ENCODE assay signal across 2 cellular contexts in the genomic region with DNA sequence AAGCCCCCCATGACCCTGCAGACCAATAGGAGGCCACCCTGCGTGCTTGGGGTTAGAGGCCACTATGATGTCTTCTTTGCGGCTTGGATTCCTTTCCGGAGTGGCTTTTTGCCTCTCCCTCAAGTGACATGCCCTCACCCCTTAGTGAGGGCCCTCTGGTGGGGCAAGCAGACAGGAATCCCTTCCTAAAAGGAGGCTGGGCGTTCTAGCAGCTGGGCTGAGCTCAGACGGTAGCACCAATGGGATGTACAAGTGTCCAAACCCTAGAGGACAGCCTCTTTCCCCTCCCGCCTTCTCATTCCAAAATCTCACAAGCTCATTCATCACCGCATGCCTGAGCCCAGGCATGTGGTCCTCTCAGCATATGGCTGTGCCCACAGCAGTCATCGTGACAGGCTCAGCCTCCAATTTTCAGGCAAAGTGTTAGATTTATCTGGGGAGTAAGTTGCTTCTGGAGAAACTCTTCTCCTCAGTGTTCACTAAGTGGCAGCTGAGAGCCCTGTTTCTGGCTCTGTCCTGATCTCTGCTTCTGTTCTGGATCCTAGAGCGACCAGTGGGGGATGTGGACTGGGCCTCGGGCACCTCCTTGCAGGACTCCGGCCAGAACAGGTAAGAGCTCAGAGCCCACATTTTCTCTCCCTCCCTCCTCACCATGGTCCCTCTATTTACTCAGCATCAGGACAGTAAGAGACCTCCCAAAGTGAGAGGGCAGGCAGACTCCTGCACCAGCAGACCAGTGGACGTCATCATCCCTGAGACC.
TF ChIP-seq lines count a peak whose summit lies in the region.

No MANE protein-coding gene starts in this region.

TF ChIP-seq in IMR-90, 13 proteins besides CTCF, POLR2A, EP300 and RAD21:
- TF ChIP-seq RFX5 (IDR thresholded peaks at IDR 0.05; ENCODE audit: low read depth, low read length) (no peak), MXI1 (IDR thresholded peaks at IDR 0.05; ENCODE audit: borderline replicate concordance, low read depth, low read length) (no peak), NFE2L2 (IDR thresholded peaks at IDR 0.05; ENCODE audit: low read depth, low read length) (no peak), MAZ (IDR thresholded peaks at IDR 0.05; ENCODE audit: borderline replicate concordance, low read depth, low read length) (no peak), CHD1 (IDR thresholded peaks at IDR 0.05; ENCODE audit: low read depth, low read length) (no peak), MAFK (IDR thresholded peaks at IDR 0.05; ENCODE audit: low read depth, low read length) (no peak), BHLHE40 (IDR thresholded peaks at IDR 0.05; ENCODE audit: low read depth, low read length) (no peak), SMC3 (IDR thresholded peaks at IDR 0.05; ENCODE audit: low read depth, low read length) (no peak), FOS (IDR thresholded peaks at IDR 0.05; ENCODE audit: low read depth, low read length) (no peak), CEBPB (IDR thresholded peaks at IDR 0.05; ENCODE audit: low read depth, low read length) (no peak), RCOR1 (IDR thresholded peaks at IDR 0.05; ENCODE audit: insufficient replicate concordance, low read length) (no peak)
- TF ChIP-seq, protein P1, sequence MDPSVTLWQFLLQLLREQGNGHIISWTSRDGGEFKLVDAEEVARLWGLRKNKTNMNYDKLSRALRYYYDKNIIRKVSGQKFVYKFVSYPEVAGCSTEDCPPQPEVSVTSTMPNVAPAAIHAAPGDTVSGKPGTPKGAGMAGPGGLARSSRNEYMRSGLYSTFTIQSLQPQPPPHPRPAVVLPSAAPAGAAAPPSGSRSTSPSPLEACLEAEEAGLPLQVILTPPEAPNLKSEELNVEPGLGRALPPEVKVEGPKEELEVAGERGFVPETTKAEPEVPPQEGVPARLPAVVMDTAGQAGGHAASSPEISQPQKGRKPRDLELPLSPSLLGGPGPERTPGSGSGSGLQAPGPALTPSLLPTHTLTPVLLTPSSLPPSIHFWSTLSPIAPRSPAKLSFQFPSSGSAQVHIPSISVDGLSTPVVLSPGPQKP (IDR thresholded peaks at IDR 0.05; ENCODE audit: borderline replicate concordance, low read depth, low read length): no peak
- TF ChIP-seq, protein P2, sequence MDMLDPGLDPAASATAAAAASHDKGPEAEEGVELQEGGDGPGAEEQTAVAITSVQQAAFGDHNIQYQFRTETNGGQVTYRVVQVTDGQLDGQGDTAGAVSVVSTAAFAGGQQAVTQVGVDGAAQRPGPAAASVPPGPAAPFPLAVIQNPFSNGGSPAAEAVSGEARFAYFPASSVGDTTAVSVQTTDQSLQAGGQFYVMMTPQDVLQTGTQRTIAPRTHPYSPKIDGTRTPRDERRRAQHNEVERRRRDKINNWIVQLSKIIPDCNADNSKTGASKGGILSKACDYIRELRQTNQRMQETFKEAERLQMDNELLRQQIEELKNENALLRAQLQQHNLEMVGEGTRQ (IDR thresholded peaks at IDR 0.05; ENCODE audit: low read depth, low read length): no peak

TF ChIP-seq in WTC11, 78 proteins besides CTCF, POLR2A, EP300 and RAD21:
- no peak for TF ChIP-seq CBFB (CRISPR knock-in tag; IDR thresholded peaks at IDR 0.05; ENCODE audit: low read depth)
- TF ChIP-seq EMX1 (CRISPR knock-in tag; IDR thresholded peaks at IDR 0.05): no peak
- TF ChIP-seq, protein P3, sequence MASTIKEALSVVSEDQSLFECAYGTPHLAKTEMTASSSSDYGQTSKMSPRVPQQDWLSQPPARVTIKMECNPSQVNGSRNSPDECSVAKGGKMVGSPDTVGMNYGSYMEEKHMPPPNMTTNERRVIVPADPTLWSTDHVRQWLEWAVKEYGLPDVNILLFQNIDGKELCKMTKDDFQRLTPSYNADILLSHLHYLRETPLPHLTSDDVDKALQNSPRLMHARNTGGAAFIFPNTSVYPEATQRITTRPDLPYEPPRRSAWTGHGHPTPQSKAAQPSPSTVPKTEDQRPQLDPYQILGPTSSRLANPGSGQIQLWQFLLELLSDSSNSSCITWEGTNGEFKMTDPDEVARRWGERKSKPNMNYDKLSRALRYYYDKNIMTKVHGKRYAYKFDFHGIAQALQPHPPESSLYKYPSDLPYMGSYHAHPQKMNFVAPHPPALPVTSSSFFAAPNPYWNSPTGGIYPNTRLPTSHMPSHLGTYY (CRISPR knock-in tag; IDR thresholded peaks at IDR 0.05): no peak
- TF ChIP-seq, protein P4, sequence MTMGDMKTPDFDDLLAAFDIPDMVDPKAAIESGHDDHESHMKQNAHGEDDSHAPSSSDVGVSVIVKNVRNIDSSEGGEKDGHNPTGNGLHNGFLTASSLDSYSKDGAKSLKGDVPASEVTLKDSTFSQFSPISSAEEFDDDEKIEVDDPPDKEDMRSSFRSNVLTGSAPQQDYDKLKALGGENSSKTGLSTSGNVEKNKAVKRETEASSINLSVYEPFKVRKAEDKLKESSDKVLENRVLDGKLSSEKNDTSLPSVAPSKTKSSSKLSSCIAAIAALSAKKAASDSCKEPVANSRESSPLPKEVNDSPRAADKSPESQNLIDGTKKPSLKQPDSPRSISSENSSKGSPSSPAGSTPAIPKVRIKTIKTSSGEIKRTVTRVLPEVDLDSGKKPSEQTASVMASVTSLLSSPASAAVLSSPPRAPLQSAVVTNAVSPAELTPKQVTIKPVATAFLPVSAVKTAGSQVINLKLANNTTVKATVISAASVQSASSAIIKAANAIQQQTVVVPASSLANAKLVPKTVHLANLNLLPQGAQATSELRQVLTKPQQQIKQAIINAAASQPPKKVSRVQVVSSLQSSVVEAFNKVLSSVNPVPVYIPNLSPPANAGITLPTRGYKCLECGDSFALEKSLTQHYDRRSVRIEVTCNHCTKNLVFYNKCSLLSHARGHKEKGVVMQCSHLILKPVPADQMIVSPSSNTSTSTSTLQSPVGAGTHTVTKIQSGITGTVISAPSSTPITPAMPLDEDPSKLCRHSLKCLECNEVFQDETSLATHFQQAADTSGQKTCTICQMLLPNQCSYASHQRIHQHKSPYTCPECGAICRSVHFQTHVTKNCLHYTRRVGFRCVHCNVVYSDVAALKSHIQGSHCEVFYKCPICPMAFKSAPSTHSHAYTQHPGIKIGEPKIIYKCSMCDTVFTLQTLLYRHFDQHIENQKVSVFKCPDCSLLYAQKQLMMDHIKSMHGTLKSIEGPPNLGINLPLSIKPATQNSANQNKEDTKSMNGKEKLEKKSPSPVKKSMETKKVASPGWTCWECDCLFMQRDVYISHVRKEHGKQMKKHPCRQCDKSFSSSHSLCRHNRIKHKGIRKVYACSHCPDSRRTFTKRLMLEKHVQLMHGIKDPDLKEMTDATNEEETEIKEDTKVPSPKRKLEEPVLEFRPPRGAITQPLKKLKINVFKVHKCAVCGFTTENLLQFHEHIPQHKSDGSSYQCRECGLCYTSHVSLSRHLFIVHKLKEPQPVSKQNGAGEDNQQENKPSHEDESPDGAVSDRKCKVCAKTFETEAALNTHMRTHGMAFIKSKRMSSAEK (CRISPR knock-in tag; IDR thresholded peaks at IDR 0.05; ENCODE audit: borderline replicate concordance): no peak
- TF ChIP-seq, protein P5, sequence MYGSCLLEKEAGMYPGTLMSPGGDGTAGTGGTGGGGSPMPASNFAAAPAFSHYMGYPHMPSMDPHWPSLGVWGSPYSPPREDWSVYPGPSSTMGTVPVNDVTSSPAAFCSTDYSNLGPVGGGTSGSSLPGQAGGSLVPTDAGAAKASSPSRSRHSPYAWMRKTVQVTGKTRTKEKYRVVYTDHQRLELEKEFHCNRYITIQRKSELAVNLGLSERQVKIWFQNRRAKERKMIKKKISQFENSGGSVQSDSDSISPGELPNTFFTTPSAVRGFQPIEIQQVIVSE (CRISPR knock-in tag; IDR thresholded peaks at IDR 0.05; ENCODE audit: borderline replicate concordance): no peak
- TF ChIP-seq SMAD4 (CRISPR knock-in tag; IDR thresholded peaks at IDR 0.05): no peak
- TF ChIP-seq, protein P6, sequence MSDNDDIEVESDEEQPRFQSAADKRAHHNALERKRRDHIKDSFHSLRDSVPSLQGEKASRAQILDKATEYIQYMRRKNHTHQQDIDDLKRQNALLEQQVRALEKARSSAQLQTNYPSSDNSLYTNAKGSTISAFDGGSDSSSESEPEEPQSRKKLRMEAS (CRISPR knock-in tag; IDR thresholded peaks at IDR 0.05): no peak
- TF ChIP-seq, protein P7, sequence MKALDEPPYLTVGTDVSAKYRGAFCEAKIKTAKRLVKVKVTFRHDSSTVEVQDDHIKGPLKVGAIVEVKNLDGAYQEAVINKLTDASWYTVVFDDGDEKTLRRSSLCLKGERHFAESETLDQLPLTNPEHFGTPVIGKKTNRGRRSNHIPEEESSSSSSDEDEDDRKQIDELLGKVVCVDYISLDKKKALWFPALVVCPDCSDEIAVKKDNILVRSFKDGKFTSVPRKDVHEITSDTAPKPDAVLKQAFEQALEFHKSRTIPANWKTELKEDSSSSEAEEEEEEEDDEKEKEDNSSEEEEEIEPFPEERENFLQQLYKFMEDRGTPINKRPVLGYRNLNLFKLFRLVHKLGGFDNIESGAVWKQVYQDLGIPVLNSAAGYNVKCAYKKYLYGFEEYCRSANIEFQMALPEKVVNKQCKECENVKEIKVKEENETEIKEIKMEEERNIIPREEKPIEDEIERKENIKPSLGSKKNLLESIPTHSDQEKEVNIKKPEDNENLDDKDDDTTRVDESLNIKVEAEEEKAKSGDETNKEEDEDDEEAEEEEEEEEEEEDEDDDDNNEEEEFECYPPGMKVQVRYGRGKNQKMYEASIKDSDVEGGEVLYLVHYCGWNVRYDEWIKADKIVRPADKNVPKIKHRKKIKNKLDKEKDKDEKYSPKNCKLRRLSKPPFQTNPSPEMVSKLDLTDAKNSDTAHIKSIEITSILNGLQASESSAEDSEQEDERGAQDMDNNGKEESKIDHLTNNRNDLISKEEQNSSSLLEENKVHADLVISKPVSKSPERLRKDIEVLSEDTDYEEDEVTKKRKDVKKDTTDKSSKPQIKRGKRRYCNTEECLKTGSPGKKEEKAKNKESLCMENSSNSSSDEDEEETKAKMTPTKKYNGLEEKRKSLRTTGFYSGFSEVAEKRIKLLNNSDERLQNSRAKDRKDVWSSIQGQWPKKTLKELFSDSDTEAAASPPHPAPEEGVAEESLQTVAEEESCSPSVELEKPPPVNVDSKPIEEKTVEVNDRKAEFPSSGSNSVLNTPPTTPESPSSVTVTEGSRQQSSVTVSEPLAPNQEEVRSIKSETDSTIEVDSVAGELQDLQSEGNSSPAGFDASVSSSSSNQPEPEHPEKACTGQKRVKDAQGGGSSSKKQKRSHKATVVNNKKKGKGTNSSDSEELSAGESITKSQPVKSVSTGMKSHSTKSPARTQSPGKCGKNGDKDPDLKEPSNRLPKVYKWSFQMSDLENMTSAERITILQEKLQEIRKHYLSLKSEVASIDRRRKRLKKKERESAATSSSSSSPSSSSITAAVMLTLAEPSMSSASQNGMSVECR (CRISPR knock-in tag; IDR thresholded peaks at IDR 0.05; ENCODE audit: borderline replicate concordance): no peak
- TF ChIP-seq, protein P8, sequence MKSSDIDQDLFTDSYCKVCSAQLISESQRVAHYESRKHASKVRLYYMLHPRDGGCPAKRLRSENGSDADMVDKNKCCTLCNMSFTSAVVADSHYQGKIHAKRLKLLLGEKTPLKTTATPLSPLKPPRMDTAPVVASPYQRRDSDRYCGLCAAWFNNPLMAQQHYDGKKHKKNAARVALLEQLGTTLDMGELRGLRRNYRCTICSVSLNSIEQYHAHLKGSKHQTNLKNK (CRISPR knock-in tag; IDR thresholded peaks at IDR 0.05): no peak
- no peak for TF ChIP-seq FOXK1 (CRISPR knock-in tag; IDR thresholded peaks at IDR 0.05)
